In genomic region chr17:46894476-46895151, GRCh38 we compare ENCODE assay signal across 1 cellular context.
TF ChIP-seq lines count a peak whose summit lies in the region.

No MANE protein-coding gene starts in this region.

TF ChIP-seq in HepG2, 621 proteins besides CTCF, POLR2A, EP300 and RAD21 (continued from another document and continues in another):
- 0 out of 2 replicates have a peak, but pooled peaks have one; percentile 34 for TF ChIP-seq HINFP (CRISPR knock-in tag; IDR thresholded peaks at IDR 0.05; ENCODE audit: low read depth)
- no peak for TF ChIP-seq IKZF1 (IDR thresholded peaks at IDR 0.05)
- peak; percentile 52 for TF ChIP-seq ZNF777 (CRISPR knock-in tag; IDR thresholded peaks at IDR 0.05)
- TF ChIP-seq ZNF564 (CRISPR knock-in tag; IDR thresholded peaks at IDR 0.05), result no peak
- peak; percentile 22; the same call in 1 of the 2 replicates for TF ChIP-seq ZFY (CRISPR knock-in tag; IDR thresholded peaks at IDR 0.05)
- TF ChIP-seq MXI1 (IDR thresholded peaks at IDR 0.05; ENCODE audit: borderline replicate concordance, low read depth, low read length), result no peak
- TF ChIP-seq, protein P1, sequence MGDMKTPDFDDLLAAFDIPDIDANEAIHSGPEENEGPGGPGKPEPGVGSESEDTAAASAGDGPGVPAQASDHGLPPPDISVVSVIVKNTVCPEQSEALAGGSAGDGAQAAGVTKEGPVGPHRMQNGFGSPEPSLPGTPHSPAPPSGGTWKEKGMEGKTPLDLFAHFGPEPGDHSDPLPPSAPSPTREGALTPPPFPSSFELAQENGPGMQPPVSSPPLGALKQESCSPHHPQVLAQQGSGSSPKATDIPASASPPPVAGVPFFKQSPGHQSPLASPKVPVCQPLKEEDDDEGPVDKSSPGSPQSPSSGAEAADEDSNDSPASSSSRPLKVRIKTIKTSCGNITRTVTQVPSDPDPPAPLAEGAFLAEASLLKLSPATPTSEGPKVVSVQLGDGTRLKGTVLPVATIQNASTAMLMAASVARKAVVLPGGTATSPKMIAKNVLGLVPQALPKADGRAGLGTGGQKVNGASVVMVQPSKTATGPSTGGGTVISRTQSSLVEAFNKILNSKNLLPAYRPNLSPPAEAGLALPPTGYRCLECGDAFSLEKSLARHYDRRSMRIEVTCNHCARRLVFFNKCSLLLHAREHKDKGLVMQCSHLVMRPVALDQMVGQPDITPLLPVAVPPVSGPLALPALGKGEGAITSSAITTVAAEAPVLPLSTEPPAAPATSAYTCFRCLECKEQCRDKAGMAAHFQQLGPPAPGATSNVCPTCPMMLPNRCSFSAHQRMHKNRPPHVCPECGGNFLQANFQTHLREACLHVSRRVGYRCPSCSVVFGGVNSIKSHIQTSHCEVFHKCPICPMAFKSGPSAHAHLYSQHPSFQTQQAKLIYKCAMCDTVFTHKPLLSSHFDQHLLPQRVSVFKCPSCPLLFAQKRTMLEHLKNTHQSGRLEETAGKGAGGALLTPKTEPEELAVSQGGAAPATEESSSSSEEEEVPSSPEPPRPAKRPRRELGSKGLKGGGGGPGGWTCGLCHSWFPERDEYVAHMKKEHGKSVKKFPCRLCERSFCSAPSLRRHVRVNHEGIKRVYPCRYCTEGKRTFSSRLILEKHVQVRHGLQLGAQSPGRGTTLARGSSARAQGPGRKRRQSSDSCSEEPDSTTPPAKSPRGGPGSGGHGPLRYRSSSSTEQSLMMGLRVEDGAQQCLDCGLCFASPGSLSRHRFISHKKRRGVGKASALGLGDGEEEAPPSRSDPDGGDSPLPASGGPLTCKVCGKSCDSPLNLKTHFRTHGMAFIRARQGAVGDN (CRISPR knock-in tag; IDR thresholded peaks at IDR 0.05), result peak; percentile 63
- TF ChIP-seq ZNF792 (CRISPR knock-in tag; IDR thresholded peaks at IDR 0.05), result no peak
- TF ChIP-seq, protein P2, sequence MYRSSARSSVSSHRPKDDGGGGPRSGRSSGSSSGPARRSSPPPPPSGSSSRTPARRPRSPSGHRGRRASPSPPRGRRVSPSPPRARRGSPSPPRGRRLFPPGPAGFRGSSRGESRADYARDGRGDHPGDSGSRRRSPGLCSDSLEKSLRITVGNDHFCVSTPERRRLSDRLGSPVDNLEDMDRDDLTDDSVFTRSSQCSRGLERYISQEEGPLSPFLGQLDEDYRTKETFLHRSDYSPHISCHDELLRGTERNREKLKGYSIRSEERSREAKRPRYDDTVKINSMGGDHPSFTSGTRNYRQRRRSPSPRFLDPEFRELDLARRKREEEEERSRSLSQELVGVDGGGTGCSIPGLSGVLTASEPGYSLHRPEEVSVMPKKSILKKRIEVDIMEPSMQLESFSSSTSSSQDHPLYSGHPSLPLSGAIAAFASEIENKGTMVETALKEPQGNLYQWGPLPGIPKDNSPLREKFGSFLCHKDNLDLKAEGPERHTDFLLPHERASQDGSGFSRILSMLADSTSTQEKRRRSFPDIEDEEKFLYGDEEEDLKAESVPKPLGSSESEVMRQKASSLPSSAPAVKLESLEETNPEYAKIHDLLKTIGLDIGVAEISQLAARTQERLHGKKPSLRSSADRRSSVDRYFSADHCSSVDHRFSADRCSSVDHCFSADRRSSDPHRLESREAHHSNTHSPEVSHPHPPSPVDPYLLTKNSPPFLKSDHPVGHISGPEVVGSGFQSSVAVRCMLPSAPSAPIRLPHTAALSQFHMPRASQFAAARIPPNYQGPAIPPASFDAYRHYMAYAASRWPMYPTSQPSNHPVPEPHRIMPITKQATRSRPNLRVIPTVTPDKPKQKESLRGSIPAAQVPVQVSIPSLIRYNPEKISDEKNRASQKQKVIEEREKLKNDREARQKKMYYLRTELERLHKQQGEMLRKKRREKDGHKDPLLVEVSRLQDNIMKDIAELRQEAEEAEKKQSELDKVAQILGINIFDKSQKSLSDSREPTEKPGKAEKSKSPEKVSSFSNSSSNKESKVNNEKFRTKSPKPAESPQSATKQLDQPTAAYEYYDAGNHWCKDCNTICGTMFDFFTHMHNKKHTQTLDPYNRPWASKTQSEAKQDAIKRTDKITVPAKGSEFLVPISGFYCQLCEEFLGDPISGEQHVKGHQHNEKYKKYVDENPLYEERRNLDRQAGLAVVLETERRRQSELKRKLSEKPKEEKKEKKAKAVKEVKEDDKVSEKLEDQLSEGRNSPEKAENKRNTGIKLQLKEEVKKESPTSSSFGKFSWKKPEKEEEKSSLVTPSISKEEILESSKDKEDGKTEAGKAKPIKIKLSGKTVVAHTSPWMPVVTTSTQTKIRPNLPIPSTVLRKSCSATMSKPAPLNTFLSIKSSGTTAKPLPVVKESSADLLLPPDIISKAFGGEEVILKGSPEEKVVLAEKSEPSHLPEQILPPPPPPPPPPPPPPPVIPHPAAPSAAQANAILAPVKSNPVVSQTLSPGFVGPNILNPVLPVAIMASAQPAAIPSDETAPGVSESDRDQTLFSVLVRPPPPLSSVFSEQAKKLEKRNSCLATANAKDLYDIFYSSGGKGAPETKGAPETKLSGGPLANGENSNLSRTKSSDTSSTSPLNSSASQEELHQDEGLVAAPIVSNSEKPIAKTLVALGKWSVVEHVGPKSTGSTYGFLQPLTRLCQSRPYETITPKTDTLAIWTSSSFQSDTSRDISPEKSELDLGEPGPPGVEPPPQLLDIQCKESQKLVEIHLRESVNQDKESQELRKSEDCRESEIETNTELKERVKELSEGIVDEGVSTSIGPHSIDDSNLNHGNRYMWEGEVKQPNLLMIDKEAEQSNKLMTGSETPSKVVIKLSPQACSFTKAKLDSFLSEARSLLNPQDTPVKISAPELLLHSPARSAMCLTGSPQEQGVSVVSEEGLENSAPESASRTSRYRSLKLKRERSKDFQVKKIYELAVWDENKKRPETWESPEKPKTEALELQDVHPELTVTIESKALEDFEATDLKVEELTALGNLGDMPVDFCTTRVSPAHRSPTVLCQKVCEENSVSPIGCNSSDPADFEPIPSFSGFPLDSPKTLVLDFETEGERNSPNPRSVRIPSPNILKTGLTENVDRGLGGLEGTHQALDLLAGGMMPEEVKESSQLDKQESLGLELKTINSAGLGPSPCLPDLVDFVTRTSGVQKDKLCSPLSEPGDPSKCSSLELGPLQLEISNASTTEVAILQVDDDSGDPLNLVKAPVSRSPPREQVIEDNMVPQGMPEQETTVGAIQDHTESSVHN (CRISPR knock-in tag; IDR thresholded peaks at IDR 0.05), result no peak
- no peak for TF ChIP-seq CENPBD1 (CRISPR knock-in tag; IDR thresholded peaks at IDR 0.05; ENCODE audit: borderline replicate concordance, low read depth)
- no peak for TF ChIP-seq NR2F1 (CRISPR knock-in tag; IDR thresholded peaks at IDR 0.05)
- TF ChIP-seq ZSCAN21 (CRISPR knock-in tag; IDR thresholded peaks at IDR 0.05; ENCODE audit: borderline replicate concordance), result no peak
- TF ChIP-seq ZNF598 (CRISPR knock-in tag; IDR thresholded peaks at IDR 0.05; ENCODE audit: borderline replicate concordance), result no peak
- TF ChIP-seq HDAC6 (IDR thresholded peaks at IDR 0.05; ENCODE audit: low read depth, low read length), result no peak
- TF ChIP-seq GFI1 (CRISPR knock-in tag; IDR thresholded peaks at IDR 0.05; ENCODE audit: borderline replicate concordance), result no peak
- no peak for TF ChIP-seq FOXC1 (CRISPR knock-in tag; IDR thresholded peaks at IDR 0.05; ENCODE audit: borderline replicate concordance)
- no peak for TF ChIP-seq PBX3 (CRISPR knock-in tag; IDR thresholded peaks at IDR 0.05; ENCODE audit: borderline replicate concordance)
- TF ChIP-seq HNRNPUL1 (IDR thresholded peaks at IDR 0.05; ENCODE audit: low read depth, low read length), result no peak
- peak; percentile 23; the same call in 1 of the 2 replicates for TF ChIP-seq BCL3 (CRISPR knock-in tag; IDR thresholded peaks at IDR 0.05)
- TF ChIP-seq NFYB (CRISPR knock-in tag; IDR thresholded peaks at IDR 0.05), result no peak
- no peak for TF ChIP-seq ZNF891 (CRISPR knock-in tag; IDR thresholded peaks at IDR 0.05)
- TF ChIP-seq RBAK (CRISPR knock-in tag; IDR thresholded peaks at IDR 0.05), result no peak
- no peak for TF ChIP-seq SCMH1 (CRISPR knock-in tag; IDR thresholded peaks at IDR 0.05; ENCODE audit: borderline replicate concordance)
- TF ChIP-seq HNRNPLL (IDR thresholded peaks at IDR 0.05; ENCODE audit: low read depth, low read length, poor library complexity, severe bottlenecking), result peak; percentile 30
- no peak for TF ChIP-seq CEBPG (CRISPR knock-in tag; IDR thresholded peaks at IDR 0.05)
- TF ChIP-seq NCOR1 (IDR thresholded peaks at IDR 0.05; ENCODE audit: borderline replicate concordance, low read length), result no peak
- no peak for TF ChIP-seq MATR3 (CRISPR knock-in tag; IDR thresholded peaks at IDR 0.05)
- no peak for TF ChIP-seq MBNL3 (CRISPR knock-in tag; conservative IDR thresholded peaks at IDR 0.05)
- TF ChIP-seq KDM4B (CRISPR knock-in tag; IDR thresholded peaks at IDR 0.05), result no peak
- TF ChIP-seq TOPORS (CRISPR knock-in tag; IDR thresholded peaks at IDR 0.05), result no peak
- no peak for TF ChIP-seq ZNF619 (CRISPR knock-in tag; IDR thresholded peaks at IDR 0.05)
- no peak for TF ChIP-seq ZNF75D (CRISPR knock-in tag; IDR thresholded peaks at IDR 0.05; ENCODE audit: borderline replicate concordance)
- TF ChIP-seq MLXIP (CRISPR knock-in tag; IDR thresholded peaks at IDR 0.05; ENCODE audit: borderline replicate concordance), result no peak
- 0 out of 2 replicates have a peak, but pooled peaks have one; percentile 10 for TF ChIP-seq MTA1 (CRISPR knock-in tag; IDR thresholded peaks at IDR 0.05; ENCODE audit: borderline replicate concordance)
- TF ChIP-seq IRX3 (CRISPR knock-in tag; IDR thresholded peaks at IDR 0.05; ENCODE audit: borderline replicate concordance, low read depth), result 0 out of 2 replicates have a peak, but pooled peaks have one; percentile 15
- no peak for TF ChIP-seq PHF8 (CRISPR knock-in tag; IDR thresholded peaks at IDR 0.05)
- TF ChIP-seq CREB1 (IDR thresholded peaks at IDR 0.05), result no peak
- no peak for TF ChIP-seq CREB1 (CRISPR knock-in tag; IDR thresholded peaks at IDR 0.05)
- no peak for TF ChIP-seq MIER3 (CRISPR knock-in tag; IDR thresholded peaks at IDR 0.05; ENCODE audit: borderline replicate concordance)
- TF ChIP-seq ZNF274 (CRISPR knock-in tag; IDR thresholded peaks at IDR 0.05), result 0 out of 2 replicates have a peak, but pooled peaks have one; percentile 28
